16 cellular contexts compared by ENCODE assay signal in the genomic region with DNA sequence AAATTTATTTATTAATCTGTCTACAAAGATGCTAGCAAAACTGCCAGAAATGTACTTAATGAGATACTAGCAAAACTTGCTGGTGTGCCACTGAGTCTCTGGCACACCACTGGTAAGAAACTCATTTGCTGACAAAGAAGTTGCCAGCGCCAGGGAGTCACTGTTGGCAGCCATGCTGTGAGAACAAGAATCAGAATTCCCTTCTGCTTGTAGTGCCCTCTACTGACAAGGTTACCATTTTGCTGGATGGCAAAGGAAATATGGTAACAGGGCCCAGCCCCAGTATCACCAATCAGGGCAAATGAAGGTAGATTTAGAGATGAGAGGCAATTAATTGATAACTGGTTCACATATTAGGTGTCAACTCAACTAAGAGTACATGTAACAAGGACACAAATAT.
"Had no signal": no experiment of that assay in that cellular context is flagged by ENCODE, and none has a peak within 500 bp of the region (broad histone marks: within the 10 kb centered on the region; RNA-seq: fewer than 3 reads in every experiment).

No MANE protein-coding gene starts in this region.

- H3K36me3 ChIP-seq: gastroesophageal sphincter, heart right ventricle, ovary, sigmoid colon, spleen, suprapubic skin had no signal

- H3K4me1 ChIP-seq: gastroesophageal sphincter, heart right ventricle, sigmoid colon, spleen, suprapubic skin had no signal

- H3K27ac ChIP-seq: gastroesophageal sphincter, heart right ventricle, ovary, sigmoid colon, spleen, suprapubic skin had no signal

- H3K4me3 ChIP-seq: gastroesophageal sphincter, heart right ventricle, lung, ovary, sigmoid colon, spleen, suprapubic skin had no signal

- DNase-seq: activated CD4-positive, alpha-beta T cell treated with anti-CD3 and anti-CD28 coated beads for 1 hour; activated CD4-positive, alpha-beta T cell treated with anti-CD3 and anti-CD28 coated beads, Interleukin-2, amount 50 U/mL, for 48 hours; activated naive CD4-positive, alpha-beta T cell treated with anti-CD3 and anti-CD28 coated beads, Interleukin-2, amount 10 ng/mL, durations not matched to agents 7 days and 5 days; activated T-cell treated with anti-CD3 and anti-CD28 coated beads, Interleukin-2, amount 50 U/mL, for 24 hours; dermis blood vessel endothelial cell; erythroblast; heart right ventricle; ovary; sigmoid colon; spleen; trophoblast cell had no signal

- H3K27me3 ChIP-seq: gastroesophageal sphincter, heart right ventricle, ovary, sigmoid colon, spleen, suprapubic skin had no signal

- FAIRE-seq: astrocyte, islet of Langerhans had no signal

- H3K9me3 ChIP-seq: gastroesophageal sphincter, ovary, sigmoid colon, suprapubic skin had no signal
